Comparison of ENCODE assay signal across 8 cellular contexts in genomic region chr2:70086278-70086837, GRCh38. TPM values are rescaled to one million over a fixed set of nuclear protein-coding genes. Genes with fewer than 3 reads are reported as not detected.
DNase-seq lines count a peak whose midpoint lies in the region; ATAC-seq and TF ChIP-seq lines count a peak whose summit lies in the region.

No MANE protein-coding gene starts in this region.

- 3% methylated on average over 33 of the region's 40 CpGs for WGBS in esophagus muscularis mucosa

- no peak for TF ChIP-seq CTCF in esophagus muscularis mucosa (IDR thresholded peaks at IDR 0.05)

- no peak for TF ChIP-seq EP300 in esophagus muscularis mucosa (IDR thresholded peaks at IDR 0.05)

- peak; percentile 26 for ATAC-seq in GM21360 (IDR thresholded peaks at IDR 0.05; ENCODE audit: unreplicated experiment)

- H3K4me1 ChIP-seq in esophagus muscularis mucosa (peaks cover 29 to 69% (median 59%) of the 10 kb centered on the region in 4 donors), muscle layer of duodenum (ENCODE audit: control insufficient read depth in 1 of 2, insufficient read depth in 2 of 2, low read length in 2 of 2) (peaks cover 30 to 39% of the 10 kb centered on the region in 2 donors)

- no peaks in the 10 kb centered on the region for H3K9me3 ChIP-seq in esophagus muscularis mucosa
- H3K9me3 ChIP-seq in muscle layer of duodenum (ENCODE audit: control insufficient read depth in 1 of 2, low read length in 2 of 2), result no peaks in the 10 kb centered on the region

- DNase-seq in COLO668 (lab: John Stamatoyannopoulos, UW; ENCODE audit: unreplicated experiment), result peak; percentile 81
- peak; percentile 74 for DNase-seq in HT1080 (ENCODE audit: low read depth)
- DNase-seq in OCI-M2 (lab: John Stamatoyannopoulos, UW; ENCODE audit: unreplicated experiment), result peak; percentile 51
- DNase-seq in activated T-cell treated with anti-CD3 and anti-CD28 coated beads, Interleukin-2, amount 50 U/mL, for 48 hours, result peak; percentile 88
- DNase-seq in esophagus muscularis mucosa (ENCODE audit: extremely low spot score), result peak; percentile 95
- DNase-seq in stimulated activated CD8-positive, alpha-beta memory T cell treated with anti-CD3 and anti-CD28 coated beads, Interleukin-7, amount 100 ng/mL, for 4 hours (ENCODE audit: low read depth in 2 of 2), result peak; percentile 57 to 62

- H3K27ac ChIP-seq in esophagus muscularis mucosa (replicated peaks in 1 of 4), result peak overlapping the region; percentile 99 to 100 (median 100)
- peak overlapping the region; percentile 100 for H3K27ac ChIP-seq in muscle layer of duodenum (ENCODE audit: low read length)

- H3K27me3 ChIP-seq in esophagus muscularis mucosa (no peaks in the 10 kb centered on the region), muscle layer of duodenum (ENCODE audit: low read depth, low read length) (no peaks in the 10 kb centered on the region)

- intact Hi-C loops in esophagus muscularis mucosa (cut with DNase I), result loop anchor here (5.0 kb wide), 1 partner anchor 174 kb away; no protein-coding TSS in a partner anchor

- H3K4me3 ChIP-seq in esophagus muscularis mucosa (peak overlapping the region; percentile 74 to 90 (median 85)), muscle layer of duodenum (ENCODE audit: low read depth in 1 of 2, low read length in 2 of 2) (peak overlapping the region; percentile 60 to 69)

- no peak for TF ChIP-seq POLR2A in esophagus muscularis mucosa (IDR thresholded peaks at IDR 0.05; ENCODE audit: low read depth)

- H3K36me3 ChIP-seq in esophagus muscularis mucosa (peaks cover 7 to 42% (median 32%) of the 10 kb centered on the region in 4 donors), muscle layer of duodenum (ENCODE audit: control insufficient read depth in 1 of 2, insufficient read depth in 2 of 2, low read length in 2 of 2) (peaks cover 12 to 37% of the 10 kb centered on the region in 2 donors)

RNA-seq across cellular contexts. Expression of gene PCBP1, which starts 0.9 kb away (rescaled TPM):
- 25.2 and 80.1 TPM in 2 replicates for total RNA-seq in HT1080 (2014; rRNA removed; shearing (Covaris generic))
- 302 and 324 TPM in 2 replicates for polyA plus RNA-seq in HT1080 (2015; cell fraction: cytosol; rRNA removed)
- 272 and 274 TPM in 2 replicates for polyA plus RNA-seq in HT1080 (2015; cell fraction: nucleus; rRNA removed)
- 100 to 1,000 TPM; 156 to 220 (median 189) TPM for total RNA-seq in esophagus muscularis mucosa

Comparison
In these comparisons a context has a peak if more than half of its experiments do, and no peak if none do; other contexts are left out.
1. Peak in every context shown above with its lines: DNase-seq, ATAC-seq, H3K4me3 ChIP-seq and H3K27ac ChIP-seq.